In genomic region chr7:32892521-32893224, GRCh38 we compare ENCODE assay signal across 9 cellular contexts. TPM values are rescaled to one million over a fixed set of nuclear protein-coding genes. Genes with fewer than 3 reads are reported as not detected.
DNase-seq lines count a peak whose midpoint lies in the region; ATAC-seq, FAIRE-seq and TF ChIP-seq lines count a peak whose summit lies in the region.
"Had no signal": no experiment of that assay in that cellular context is flagged by ENCODE, and none has a peak within 500 bp of the region (broad histone marks: within the 10 kb centered on the region; RNA-seq: fewer than 3 reads in every experiment).

No MANE protein-coding gene starts in this region.

- H3K79me2 ChIP-seq in HepG2 (ENCODE audit: insufficient read depth, low read length), result peaks cover 41% of the 10 kb centered on the region

- TF ChIP-seq CTCF in HFFc6 (IDR thresholded peaks at IDR 0.05) (no peak; the same call in 1 of the 2 replicates), HepG2 (CRISPR knock-in tag; IDR thresholded peaks at IDR 0.05) (no peak)

- peak overlapping the region; percentile 91 for H3K4me3 Mint-ChIP-seq in HFFc6
- H3K4me3 Mint-ChIP-seq in activated CD4-positive, alpha-beta T cell treated with anti-CD3 and anti-CD28 coated beads, Interleukin-2, amount 10 ng/mL, durations not matched to agents 24 days and 14 days, result peak overlapping the region; percentile 93

- H3K4me3 ChIP-seq in HepG2 (replicated peaks in 1 of 3; ENCODE audit: insufficient read depth in 1 of 3, low read depth in 2 of 3, low read length in 3 of 3), result peak overlapping the region; percentile 65 to 80 (median 70)

- FAIRE-seq in HepG2 (lab: Jason Lieb, UNC), result no peak
- FAIRE-seq: TTC549 had no signal

- H3K27me3 ChIP-seq in HepG2 (ENCODE audit: control insufficient read depth in 1 of 2, insufficient read depth in 2 of 2, low read length in 2 of 2), result no peaks in the 10 kb centered on the region

- intact Hi-C loops in activated CD4-positive, alpha-beta T cell treated with anti-CD3 and anti-CD28 coated beads, Interleukin-2, amount 10 ng/mL, durations not matched to agents 24 days and 14 days (cut with micrococcal nuclease), result loop anchor here (1.0 to 2.0 kb wide), 7 partner anchors 13 to 237 kb away; partner anchors contain the start of genes BBS9 and RP9
- intact Hi-C loops in HepG2 (cut with micrococcal nuclease; ENCODE audit: unreplicated experiment), result loop anchor here (2.0 to 10.0 kb wide), 4 partner anchors 48 to 215 kb away; partner anchors contain the start of gene RP9

- no peak overlapping the region for H2AFZ ChIP-seq in HepG2 (ENCODE audit: low read length)

- DNase-seq in DMS114 treated with DMSO at 0.1 percent for 48 hours (lab: John Stamatoyannopoulos, UW; ENCODE audit: unreplicated experiment), result peak; percentile 17
- peak; percentile 75 for DNase-seq in HFFc6
- DNase-seq in NCI-H226, result peak; percentile 80
- peak; percentile 86 for DNase-seq in activated CD4-positive, alpha-beta T cell treated with anti-CD3 and anti-CD28 coated beads, Interleukin-2, amount 10 ng/mL, durations not matched to agents 24 days and 14 days
- DNase-seq in dermis blood vessel endothelial cell, result peak; percentile 88
- DNase-seq in HepG2 (ENCODE audit: low spot score), result no peak
- peak; percentile 45 for DNase-seq in stimulated activated CD4-positive, alpha-beta T cell treated with anti-CD3 and anti-CD28 coated beads, Interleukin-4, amount 100 ng/mL, for 1 hour
- no peak for DNase-seq in NCI-H524 treated with DMSO at 0.1 percent for 48 hours (lab: John Stamatoyannopoulos, UW)

- H3K9me3 Mint-ChIP-seq in HFFc6, result no peaks in the 10 kb centered on the region
- H3K9me3 Mint-ChIP-seq in activated CD4-positive, alpha-beta T cell treated with anti-CD3 and anti-CD28 coated beads, Interleukin-2, amount 10 ng/mL, durations not matched to agents 24 days and 14 days, result no peaks in the 10 kb centered on the region

- TF ChIP-seq RAD21 in HepG2 (CRISPR knock-in tag; IDR thresholded peaks at IDR 0.05), result peak; percentile 32

- H3K4me1 Mint-ChIP-seq in HFFc6 (ENCODE audit: low read depth), result peaks cover 44% of the 10 kb centered on the region
- peaks cover 47% of the 10 kb centered on the region for H3K4me1 Mint-ChIP-seq in activated CD4-positive, alpha-beta T cell treated with anti-CD3 and anti-CD28 coated beads, Interleukin-2, amount 10 ng/mL, durations not matched to agents 24 days and 14 days

- H3K27ac ChIP-seq in HepG2 (ENCODE audit: extremely low read length, insufficient read depth, low read length), result peak overlapping the region; percentile 86

- peaks cover 45% of the 10 kb centered on the region for H3K4me1 ChIP-seq in HepG2 (ENCODE audit: insufficient read depth, low read length)

- 3% methylated on average over 11 of the region's 22 CpGs for WGBS in HepG2 (ENCODE audit: low lambda C conversion rate)

- TF ChIP-seq POLR2A in HepG2 (IDR thresholded peaks at IDR 0.05; ENCODE audit: insufficient read depth in 1 of 2, low read depth in 2 of 2, low read length in 2 of 2), result peak; percentile 3 to 74; a peak in 2 of 4 replicates

- H3K4me2 ChIP-seq in HepG2 (ENCODE audit: low read depth, low read length), result peak overlapping the region; percentile 77

- TF ChIP-seq EP300 in HepG2 (IDR thresholded peaks at IDR 0.05; ENCODE audit: low read depth in 2 of 2, low read length in 2 of 2), result no peak
- no peak for TF ChIP-seq EP300 in HepG2 (CRISPR knock-in tag; IDR thresholded peaks at IDR 0.05; ENCODE audit: borderline replicate concordance)

- in situ Hi-C loops in HepG2 (cut with HindIII; ENCODE audit: extremely low pct_ligation_motif_present, low pct_unique_long_range_greater_than_20kb), result no loop called here

- peak; percentile 41 for ATAC-seq in HepG2

- H4K20me1 ChIP-seq in HepG2 (ENCODE audit: insufficient read depth, low read length), result peaks cover 19% of the 10 kb centered on the region

- peak overlapping the region; percentile 95 for H3K27ac Mint-ChIP-seq in HFFc6
- peak overlapping the region; percentile 99 for H3K27ac Mint-ChIP-seq in activated CD4-positive, alpha-beta T cell treated with anti-CD3 and anti-CD28 coated beads, Interleukin-2, amount 10 ng/mL, durations not matched to agents 24 days and 14 days

- H3K9ac ChIP-seq in HepG2 (ENCODE audit: insufficient read depth, low read depth, low read length), result peak overlapping the region; percentile 81

- H3K9me3 ChIP-seq in HepG2 (ENCODE audit: low read length), result no peaks in the 10 kb centered on the region

- H3K36me3 Mint-ChIP-seq in HFFc6 (ENCODE audit: low read depth), result peaks cover 9% of the 10 kb centered on the region; the same call in 1 of the 2 replicates
- H3K36me3 Mint-ChIP-seq in activated CD4-positive, alpha-beta T cell treated with anti-CD3 and anti-CD28 coated beads, Interleukin-2, amount 10 ng/mL, durations not matched to agents 24 days and 14 days (ENCODE audit: low read depth), result peaks cover 16% of the 10 kb centered on the region

- POLR2A ChIA-PET in HepG2 (lab: Yijun Ruan, JAX), result interaction anchor here (0.6 to 2.0 kb wide), 8 partner anchors 8 to 170 kb away, joined by 3 to 7 read pairs (median 4); partner anchors contain the start of genes FKBP9 and NT5C3A

- no peaks in the 10 kb centered on the region for H3K36me3 ChIP-seq in HepG2 (replicated peaks in 1 of 2; ENCODE audit: control insufficient read depth in 1 of 2, insufficient read depth in 2 of 2, low read length in 2 of 2)

- H3K27me3 Mint-ChIP-seq in HFFc6 (ENCODE audit: insufficient read depth), result peaks cover 4% of the 10 kb centered on the region
- peaks cover 3% of the 10 kb centered on the region for H3K27me3 Mint-ChIP-seq in activated CD4-positive, alpha-beta T cell treated with anti-CD3 and anti-CD28 coated beads, Interleukin-2, amount 10 ng/mL, durations not matched to agents 24 days and 14 days

- CTCF ChIA-PET in HepG2 (lab: Yijun Ruan, JAX; ENCODE audit: low intra/inter-chr PET ratio, low total read pairs), result no interaction called here

- TSS peak; percentile 94 for BruUV-seq in HepG2 (replicated peaks; lab: Mats Ljungman, UMichigan)

TF ChIP-seq in HepG2, 621 proteins besides CTCF, POLR2A, EP300 and RAD21 (continues in another document):
- TF ChIP-seq GABPA (IDR thresholded peaks at IDR 0.05; ENCODE audit: low read depth, low read length) (no peak), GABPA (CRISPR knock-in tag; IDR thresholded peaks at IDR 0.05; ENCODE audit: low read depth) (no peak), ASH2L (IDR thresholded peaks at IDR 0.05; ENCODE audit: insufficient read length, low read depth, low read length) (peak; percentile 35), ZNF552 (CRISPR knock-in tag; IDR thresholded peaks at IDR 0.05; ENCODE audit: borderline replicate concordance) (no peak), TSC22D2 (CRISPR knock-in tag; IDR thresholded peaks at IDR 0.05; ENCODE audit: borderline replicate concordance) (no peak)

RNA-seq across cellular contexts. Expression of gene KBTBD2, which starts 1.1 kb away (rescaled TPM):
- 10 to 100 TPM; 20.8 to 24.5 (median 22.0) TPM for total RNA-seq in HFFc6 (2021; fragmentation: NEBNext Ultra II Directional; extraction: Animal tissue kit (Norgen Biotek cat#: 25700))
- 30.2 and 31.5 TPM in 2 replicates for total RNA-seq in activated CD4-positive, alpha-beta T cell treated with anti-CD3 and anti-CD28 coated beads, Interleukin-2, amount 10 ng/mL, durations not matched to agents 24 days and 14 days
- total RNA-seq in dermis blood vessel endothelial cell (71.3 and 103 TPM in 2 replicates), HepG2 (2016; rRNA removed; fragmentation: Illumina TruSeq; extraction: Trizol) (25.2 and 33.6 TPM in 2 replicates)
- total RNA-seq in HepG2 (2016; cell fraction: cytosol; rRNA removed; fragmentation: Illumina TruSeq; extraction: Trizol; ENCODE audit: low read depth), result 7.9 and 13.5 TPM in 2 replicates
- total RNA-seq in HepG2 (2016; cell fraction: insoluble cytoplasmic fraction; rRNA removed; fragmentation: Illumina TruSeq; extraction: Trizol), result 25.6 and 31.4 TPM in 2 replicates
- total RNA-seq in HepG2 (2016; cell fraction: membrane; rRNA removed; fragmentation: Illumina TruSeq; extraction: Trizol), result 18.4 and 19.0 TPM in 2 replicates
- 25.8 and 27.2 TPM in 2 replicates for total RNA-seq in HepG2 (2016; cell fraction: nucleus; rRNA removed; fragmentation: Illumina TruSeq; extraction: Trizol)
- 20.1 and 24.0 TPM in 2 replicates for polyA plus RNA-seq in HepG2 (2011; rRNA removed)
- polyA plus RNA-seq in HepG2 (2011; cell fraction: cytosol; rRNA removed), result 10.9 and 15.6 TPM in 2 replicates
- 19.7 and 19.8 TPM in 2 replicates for polyA plus RNA-seq in HepG2 (2011; cell fraction: nucleus; rRNA removed)
- polyA plus RNA-seq in HepG2 (2012), result 28.6 and 34.5 TPM in 2 replicates
- polyA plus RNA-seq in HepG2 (2016; cell fraction: cytosol; fragmentation: Illumina TruSeq; extraction: Trizol; ENCODE audit: low read depth), result 4.4 and 4.5 TPM in 2 replicates
- 19.2 and 21.5 TPM in 2 replicates for polyA plus RNA-seq in HepG2 (2016; cell fraction: insoluble cytoplasmic fraction; fragmentation: Illumina TruSeq; extraction: Trizol; ENCODE audit: low read depth)
- polyA plus RNA-seq in HepG2 (2016; cell fraction: membrane; fragmentation: Illumina TruSeq; extraction: Trizol; ENCODE audit: low read depth), result 8.7 and 9.9 TPM in 2 replicates
- 29.1 and 29.9 TPM in 2 replicates for polyA plus RNA-seq in HepG2 (2016; cell fraction: nucleus; fragmentation: Illumina TruSeq; extraction: Trizol; ENCODE audit: insufficient read depth, low read depth)
- polyA minus RNA-seq in HepG2 (2011; rRNA and poly(A)+ RNA removed; ENCODE audit: low replicate concordance), result 16.4 and 17.8 TPM in 2 replicates
- polyA minus RNA-seq in HepG2 (2011; cell fraction: cytosol; rRNA and poly(A)+ RNA removed), result 30.3 and 34.7 TPM in 2 replicates
- polyA minus RNA-seq in HepG2 (2011; cell fraction: nucleus; rRNA and poly(A)+ RNA removed), result 64.3 and 71.3 TPM in 2 replicates

Comparison
In these comparisons a context has a peak if more than half of its experiments do, and no peak if none do; other contexts are left out.
1. DNase-seq: peak in DMS114 treated with DMSO at 0.1 percent for 48 hours (single experiment), HFFc6 (single experiment), NCI-H226 (single experiment), activated CD4-positive, alpha-beta T cell treated with anti-CD3 and anti-CD28 coated beads, Interleukin-2, amount 10 ng/mL, durations not matched to agents 24 days and 14 days (single experiment), dermis blood vessel endothelial cell (single experiment) and stimulated activated CD4-positive, alpha-beta T cell treated with anti-CD3 and anti-CD28 coated beads, Interleukin-4, amount 100 ng/mL, for 1 hour (single experiment); none in HepG2 (single experiment) and NCI-H524 treated with DMSO at 0.1 percent for 48 hours (single experiment).